ENCODE assay signal across 9 cellular contexts in genomic region chr1:32239335-32239734, GRCh38. TPM values are rescaled to one million over a fixed set of nuclear protein-coding genes. Genes with fewer than 3 reads are reported as not detected.
A peak's percentile ranks its signal among the peaks of the same experiment; 100 is the strongest.
DNase-seq lines count a peak whose midpoint lies in the region; ATAC-seq, FAIRE-seq and TF ChIP-seq lines count a peak whose summit lies in the region.
"Had no signal": no experiment of that assay in that cellular context is flagged by ENCODE, and none has a peak within 500 bp of the region (broad histone marks: within the 10 kb centered on the region; RNA-seq: fewer than 3 reads in every experiment).

No MANE protein-coding gene starts in this region.

- no peaks in the 10 kb centered on the region for H3K9me3 Mint-ChIP-seq in activated B cell treated with CpG ODN at 0.5 μM for 24 hours

- H3K4me1 ChIP-seq in DND-41 (ENCODE audit: insufficient read depth, low read length), result no peaks in the 10 kb centered on the region

- POLR2A ChIA-PET in AG04450 (lab: Yijun Ruan, JAX), result interaction anchor here (1.4 kb wide), 1 partner anchor 52 kb away, joined by 4 read pairs; no protein-coding TSS in a partner anchor
- POLR2A ChIA-PET in activated B cell treated with CpG ODN at 0.5 μM for 24 hours (lab: Charles Lee), result interaction anchor here (0.7 to 5.2 kb wide), 9 partner anchors 7 to 155 kb away, joined by 4 to 142 read pairs (median 20); partner anchors contain the start of genes BSDC1, CCDC28B, EIF3I and HDAC1

- H3K27me3 ChIP-seq in AG04450 (ENCODE audit: control insufficient read depth, insufficient read depth, low read length) (no peaks in the 10 kb centered on the region), DND-41 (ENCODE audit: insufficient read depth, low read length, poor library complexity) (no peaks in the 10 kb centered on the region)

- ATAC-seq in DND-41 (ENCODE audit: insufficient read depth, low read depth), result no peak
- no peak for ATAC-seq in activated B cell treated with CpG ODN at 0.5 μM for 24 hours (ENCODE audit: low read depth)
- ATAC-seq in left colon, result peak; percentile 23
- ATAC-seq in HG02938 (IDR thresholded peaks at IDR 0.05; ENCODE audit: unreplicated experiment), result no peak
- no peak for ATAC-seq in GM18861 (IDR thresholded peaks at IDR 0.05; ENCODE audit: unreplicated experiment)

- H3K27ac ChIP-seq in AG04450 (ENCODE audit: low read depth, low read length) (peak overlapping the region; percentile 21), DND-41 (ENCODE audit: low read length) (0 out of 2 replicates have a peak overlapping the region, but pooled peaks have one; percentile 32)

- TF ChIP-seq CTCF in AG04450 (IDR thresholded peaks at IDR 0.05; ENCODE audit: low read depth, low read length) (no peak), DND-41 (IDR thresholded peaks at IDR 0.05; ENCODE audit: borderline replicate concordance, extremely low read depth, low read length, poor library complexity, severe bottlenecking) (no peak), activated B cell treated with CpG ODN at 0.5 μM for 24 hours (IDR thresholded peaks at IDR 0.05) (no peak)

- H3K4me2 ChIP-seq in DND-41 (ENCODE audit: insufficient read depth, low read length), result no peak overlapping the region

- no peak for FAIRE-seq in H54 (lab: Jason Lieb, UNC)

- H3K36me3 Mint-ChIP-seq in activated B cell treated with CpG ODN at 0.5 μM for 24 hours (ENCODE audit: low read depth), result no peaks in the 10 kb centered on the region

- peaks cover 21% of the 10 kb centered on the region for H3K4me1 Mint-ChIP-seq in activated B cell treated with CpG ODN at 0.5 μM for 24 hours

- H3K27ac Mint-ChIP-seq in activated B cell treated with CpG ODN at 0.5 μM for 24 hours, result peak overlapping the region; percentile 59

- no peak overlapping the region for H2AFZ ChIP-seq in DND-41 (ENCODE audit: low read depth, low read length)

- H3K9ac ChIP-seq in DND-41 (ENCODE audit: low read depth, low read length), result no peak overlapping the region

- DNase-seq in AG04450 (ENCODE audit: low read depth, low spot score), result no peak
- DNase-seq in DND-41, result no peak
- no peak for DNase-seq in activated B cell treated with CpG ODN at 0.5 μM for 24 hours
- no peak for DNase-seq in left colon
- DNase-seq in H54 (ENCODE audit: insufficient read length, low spot score), result no peak
- no peak for DNase-seq in activated CD8-positive, alpha-beta memory T cell treated with anti-CD3 and anti-CD28 coated beads for 24 hours

- no peaks in the 10 kb centered on the region for H3K79me2 ChIP-seq in DND-41 (ENCODE audit: insufficient read depth, low read length)

- no peak for TF ChIP-seq POLR2A in H54 (IDR thresholded peaks at IDR 0.05; ENCODE audit: low read depth, low read length)

- H3K36me3 ChIP-seq in DND-41 (ENCODE audit: insufficient read depth, low read length), result no peaks in the 10 kb centered on the region

- H3K9me3 ChIP-seq in AG04450 (ENCODE audit: control insufficient read depth, insufficient read depth, low read length), result no peaks in the 10 kb centered on the region; the same call in 1 of the 2 replicates
- H3K9me3 ChIP-seq in DND-41 (ENCODE audit: insufficient read depth, low read length, severe bottlenecking), result no peaks in the 10 kb centered on the region

- intact Hi-C loops in activated B cell treated with CpG ODN at 0.5 μM for 24 hours (cut with micrococcal nuclease) (no loop called here), left colon (cut with DNase I, micrococcal nuclease) (no loop called here)

- CTCF ChIA-PET in AG04450 (lab: Charles Lee), result interaction anchor here (1.8 to 2.8 kb wide), 2 partner anchors 9 to 23 kb away, joined by 13 read pairs; no protein-coding TSS in a partner anchor
- CTCF ChIA-PET in activated B cell treated with CpG ODN at 0.5 μM for 24 hours (lab: Charles Lee), result interaction anchor here (0.6 to 4.3 kb wide), 6 partner anchors 11 to 97 kb away, joined by 4 to 42 read pairs (median 17); partner anchors contain the start of genes HDAC1, LCK and MARCKSL1

- no peaks in the 10 kb centered on the region for H4K20me1 ChIP-seq in DND-41 (ENCODE audit: insufficient read depth, low read length)

- no peaks in the 10 kb centered on the region for H3K27me3 Mint-ChIP-seq in activated B cell treated with CpG ODN at 0.5 μM for 24 hours

- no peak overlapping the region for H3K4me3 ChIP-seq in AG04450 (ENCODE audit: low read depth, low read length)
- H3K4me3 ChIP-seq in DND-41 (ENCODE audit: low read depth in 1 of 2, low read length in 2 of 2), result no peak overlapping the region

- H3K4me3 Mint-ChIP-seq in activated B cell treated with CpG ODN at 0.5 μM for 24 hours, result peak overlapping the region; percentile 62

RNA-seq across cellular contexts. Expression of gene FAM167B, which starts 7.7 kb away (rescaled TPM):
- 0.40 and 0.43 TPM in 2 replicates for polyA plus RNA-seq in AG04450 (2011; rRNA removed)
- polyA minus RNA-seq in AG04450 (2011; rRNA and poly(A)+ RNA removed), result 1.00 and 1.1 TPM in 2 replicates
- total RNA-seq in activated B cell treated with CpG ODN at 0.5 μM for 24 hours (1.2 and 1.4 TPM in 2 replicates), left colon (1 to 10 TPM; 2.8 to 3.3 TPM)
- total RNA-seq: HT-29 had no signal

RNA-seq across cellular contexts. Expression of gene LCK, which starts 11.7 kb away (rescaled TPM):
- not detected in 2 replicates for polyA plus RNA-seq in AG04450 (2011; rRNA removed)
- not detected in 2 replicates for polyA minus RNA-seq in AG04450 (2011; rRNA and poly(A)+ RNA removed)
- 16.6 and 16.8 TPM in 2 replicates for total RNA-seq in activated B cell treated with CpG ODN at 0.5 μM for 24 hours
- 1 to 10 TPM; 2.0 to 4.2 TPM for total RNA-seq in left colon

RNA-seq across cellular contexts. Expression of gene EIF3I, which starts 17.1 kb away (rescaled TPM):
- polyA plus RNA-seq in AG04450 (2011; rRNA removed), result 357 and 399 TPM in 2 replicates
- 355 and 404 TPM in 2 replicates for polyA minus RNA-seq in AG04450 (2011; rRNA and poly(A)+ RNA removed)
- total RNA-seq in activated B cell treated with CpG ODN at 0.5 μM for 24 hours (196 and 213 TPM in 2 replicates), left colon (100 to 1,000 TPM; 115 to 128 TPM)

RNA-seq across cellular contexts. Expression of gene TMEM234, which starts 17.2 kb away (rescaled TPM):
- 17.3 and 18.6 TPM in 2 replicates for polyA plus RNA-seq in AG04450 (2011; rRNA removed)
- polyA minus RNA-seq in AG04450 (2011; rRNA and poly(A)+ RNA removed), result 20.2 and 22.0 TPM in 2 replicates
- 31.8 and 35.5 TPM in 2 replicates for total RNA-seq in activated B cell treated with CpG ODN at 0.5 μM for 24 hours
- total RNA-seq in left colon, result 10 to 100 TPM; 24.2 to 28.0 TPM

RNA-seq across cellular contexts. Expression of gene DCDC2B, which starts 30.4 kb away (rescaled TPM):
- polyA plus RNA-seq in AG04450 (2011; rRNA removed), result not detected in 2 replicates
- 0.09 TPM in 1 of 2 replicates, not detected in the other for polyA minus RNA-seq in AG04450 (2011; rRNA and poly(A)+ RNA removed)
- not detected in 2 replicates for total RNA-seq in activated B cell treated with CpG ODN at 0.5 μM for 24 hours
- total RNA-seq in left colon, result not detected
- total RNA-seq: HT-29 had no signal
